Comparison of ENCODE assay signal across 17 cellular contexts in the genomic region with DNA sequence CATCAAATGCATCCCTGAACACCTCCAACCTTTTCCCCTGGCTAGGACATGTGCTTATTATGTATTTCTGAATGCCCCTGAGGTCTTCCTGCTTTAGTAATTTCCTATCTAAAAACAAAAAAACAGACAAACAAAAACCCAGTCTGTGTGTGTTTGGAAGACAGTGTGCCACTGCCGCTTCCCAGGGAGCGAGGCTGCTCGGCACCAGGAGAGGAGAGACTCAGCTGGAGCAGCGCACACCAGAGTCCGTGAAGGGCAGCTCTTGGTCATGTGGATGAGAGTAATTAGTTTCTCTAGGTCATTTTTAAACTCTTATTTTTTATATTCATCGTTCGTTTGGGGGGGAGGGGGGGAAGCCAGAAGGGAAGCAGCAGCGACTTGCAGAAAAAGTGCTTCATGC. TPM values are rescaled to one million over a fixed set of nuclear protein-coding genes. Genes with fewer than 3 reads are reported as not detected.
DNase-seq lines count a peak whose midpoint lies in the region; ATAC-seq and TF ChIP-seq lines count a peak whose summit lies in the region.
"Had no signal": no experiment of that assay in that cellular context is flagged by ENCODE, and none has a peak within 500 bp of the region (broad histone marks: within the 10 kb centered on the region; RNA-seq: fewer than 3 reads in every experiment).

No MANE protein-coding gene starts in this region.

- no peak for TF ChIP-seq EP300 in esophagus muscularis mucosa (IDR thresholded peaks at IDR 0.05)

- TF ChIP-seq CTCF in esophagus muscularis mucosa (IDR thresholded peaks at IDR 0.05), result no peak

- H3K27me3 Mint-ChIP-seq in activated CD4-positive, alpha-beta T cell treated with anti-CD3 and anti-CD28 coated beads, Interleukin-2, amount 10 ng/mL, durations not matched to agents 7 days and 5 days, result no peaks in the 10 kb centered on the region
- H3K27me3 Mint-ChIP-seq in activated CD4-positive, alpha-beta T cell treated with anti-CD3 and anti-CD28 coated beads, Interleukin-2, amount 10 ng/mL, durations not matched to agents 24 days and 14 days, result no peaks in the 10 kb centered on the region
- H3K27me3 Mint-ChIP-seq in T-helper 17 cell, result no peaks in the 10 kb centered on the region

- peaks cover 30% of the 10 kb centered on the region for H3K4me1 Mint-ChIP-seq in activated CD4-positive, alpha-beta T cell treated with anti-CD3 and anti-CD28 coated beads, Interleukin-2, amount 10 ng/mL, durations not matched to agents 7 days and 5 days
- peaks cover 23% of the 10 kb centered on the region for H3K4me1 Mint-ChIP-seq in activated CD4-positive, alpha-beta T cell treated with anti-CD3 and anti-CD28 coated beads, Interleukin-2, amount 10 ng/mL, durations not matched to agents 24 days and 14 days
- peaks cover 5% of the 10 kb centered on the region for H3K4me1 Mint-ChIP-seq in T-helper 17 cell

- POLR2A ChIA-PET in activated CD4-positive, alpha-beta T cell treated with anti-CD3 and anti-CD28 coated beads, Interleukin-2, amount 10 ng/mL, durations not matched to agents 7 days and 5 days (lab: Charles Lee), result no interaction called here

- WGBS in esophagus muscularis mucosa, result 85% methylated on average over 8 of the region's 8 CpGs

- no peak overlapping the region for H3K4me3 Mint-ChIP-seq in activated CD4-positive, alpha-beta T cell treated with anti-CD3 and anti-CD28 coated beads, Interleukin-2, amount 10 ng/mL, durations not matched to agents 7 days and 5 days
- H3K4me3 Mint-ChIP-seq in activated CD4-positive, alpha-beta T cell treated with anti-CD3 and anti-CD28 coated beads, Interleukin-2, amount 10 ng/mL, durations not matched to agents 24 days and 14 days, result no peak overlapping the region
- H3K4me3 Mint-ChIP-seq in T-helper 17 cell, result no peak overlapping the region

- CTCF ChIA-PET in activated CD4-positive, alpha-beta T cell treated with anti-CD3 and anti-CD28 coated beads, Interleukin-2, amount 10 ng/mL, durations not matched to agents 7 days and 5 days (lab: Charles Lee), result interaction anchor here (1.5 kb wide), 1 partner anchor 201 kb away, joined by 5 read pairs; no protein-coding TSS in a partner anchor

- no peaks in the 10 kb centered on the region for H3K9me3 Mint-ChIP-seq in activated CD4-positive, alpha-beta T cell treated with anti-CD3 and anti-CD28 coated beads, Interleukin-2, amount 10 ng/mL, durations not matched to agents 7 days and 5 days
- H3K9me3 Mint-ChIP-seq in activated CD4-positive, alpha-beta T cell treated with anti-CD3 and anti-CD28 coated beads, Interleukin-2, amount 10 ng/mL, durations not matched to agents 24 days and 14 days, result no peaks in the 10 kb centered on the region

- H3K27ac Mint-ChIP-seq in activated CD4-positive, alpha-beta T cell treated with anti-CD3 and anti-CD28 coated beads, Interleukin-2, amount 10 ng/mL, durations not matched to agents 7 days and 5 days, result peak overlapping the region; percentile 71
- no peak overlapping the region for H3K27ac Mint-ChIP-seq in activated CD4-positive, alpha-beta T cell treated with anti-CD3 and anti-CD28 coated beads, Interleukin-2, amount 10 ng/mL, durations not matched to agents 24 days and 14 days
- peak overlapping the region; percentile 87 for H3K27ac Mint-ChIP-seq in T-helper 17 cell

- TF ChIP-seq POLR2A in esophagus muscularis mucosa (IDR thresholded peaks at IDR 0.05; ENCODE audit: low read depth), result no peak

- no peaks in the 10 kb centered on the region for H3K27me3 ChIP-seq in esophagus muscularis mucosa
- H3K27me3 ChIP-seq: Peyer's patch had no signal

- intact Hi-C loops in activated CD4-positive, alpha-beta T cell treated with anti-CD3 and anti-CD28 coated beads, Interleukin-2, amount 10 ng/mL, durations not matched to agents 24 days and 14 days (cut with micrococcal nuclease), result loop anchor here (5.0 kb wide), 2 partner anchors 149 to 609 kb away; partner anchors contain the start of gene VAPB
- intact Hi-C loops in esophagus muscularis mucosa (cut with DNase I) (loop anchor here (2.0 to 10.0 kb wide), 3 partner anchors 408 to 616 kb away; partner anchors contain the start of genes GNAS, GNAS-AS1 and NPEPL1), posterior vena cava (cut with DNase I) (loop anchor here in 1 of 2 donors (5.0 to 10.0 kb wide), 3 partner anchors 409 to 616 kb away; partner anchors contain the start of genes GNAS, GNAS-AS1 and NPEPL1)

- no peak for DNase-seq in activated CD4-positive, alpha-beta T cell treated with anti-CD3 and anti-CD28 coated beads, Interleukin-2, amount 10 ng/mL, durations not matched to agents 7 days and 5 days
- no peak for DNase-seq in activated CD4-positive, alpha-beta T cell treated with anti-CD3 and anti-CD28 coated beads, Interleukin-2, amount 10 ng/mL, durations not matched to agents 24 days and 14 days
- DNase-seq in T-helper 17 cell (no peak), esophagus muscularis mucosa (ENCODE audit: extremely low spot score) (peak; percentile 64), posterior vena cava (ENCODE audit: low spot score) (peak; percentile 55), nucleus accumbens (lab: John Stamatoyannopoulos, UW) (no peak), glomerular visceral epithelial cell (ENCODE audit: extremely low spot score) (no peak), SIG-M5 treated with dmso at 0.1 percent for 504 hours (lab: John Stamatoyannopoulos, UW; ENCODE audit: unreplicated experiment) (no peak)
- DNase-seq: 8988T, C1 segment of cervical spinal cord, KBM-7, NCI-H146, NCI-H446, NCI-H774, Peyer's patch had no signal

- peaks cover 16% of the 10 kb centered on the region for H3K36me3 Mint-ChIP-seq in activated CD4-positive, alpha-beta T cell treated with anti-CD3 and anti-CD28 coated beads, Interleukin-2, amount 10 ng/mL, durations not matched to agents 7 days and 5 days (ENCODE audit: low read depth)
- H3K36me3 Mint-ChIP-seq in activated CD4-positive, alpha-beta T cell treated with anti-CD3 and anti-CD28 coated beads, Interleukin-2, amount 10 ng/mL, durations not matched to agents 24 days and 14 days (ENCODE audit: low read depth), result peaks cover 37% of the 10 kb centered on the region
- no peaks in the 10 kb centered on the region for H3K36me3 Mint-ChIP-seq in T-helper 17 cell (ENCODE audit: low read depth)

- H3K9me3 ChIP-seq in T-helper 17 cell (ENCODE audit: control insufficient read depth, low read length, poor library complexity, severe bottlenecking) (no peaks in the 10 kb centered on the region), esophagus muscularis mucosa (no peaks in the 10 kb centered on the region)
- H3K9me3 ChIP-seq: HAP-1, Peyer's patch had no signal

- peaks cover 0 to 13% (median 9%) of the 10 kb centered on the region in 4 donors for H3K4me1 ChIP-seq in esophagus muscularis mucosa
- H3K4me1 ChIP-seq: HAP-1, Peyer's patch had no signal

- H3K27ac ChIP-seq in esophagus muscularis mucosa (replicated peaks in 1 of 4), result no peak overlapping the region
- H3K27ac ChIP-seq: HL-60, Peyer's patch had no signal

- no peak overlapping the region for H3K4me3 ChIP-seq in esophagus muscularis mucosa
- H3K4me3 ChIP-seq: HAP-1, Peyer's patch had no signal

- peaks cover 13 to 51% (median 41%) of the 10 kb centered on the region in 4 donors for H3K36me3 ChIP-seq in esophagus muscularis mucosa
- H3K36me3 ChIP-seq: HAP-1 had no signal

- ATAC-seq in T-helper 17 cell, result no peak

RNA-seq across cellular contexts. Expression of gene ANKRD60, which starts 10.0 kb away (rescaled TPM):
- not detected for total RNA-seq in activated CD4-positive, alpha-beta T cell treated with anti-CD3 and anti-CD28 coated beads, Interleukin-2, amount 10 ng/mL, durations not matched to agents 7 days and 5 days
- total RNA-seq in activated CD4-positive, alpha-beta T cell treated with anti-CD3 and anti-CD28 coated beads, Interleukin-2, amount 10 ng/mL, durations not matched to agents 24 days and 14 days, result not detected in 2 replicates
- total RNA-seq in T-helper 17 cell (not detected), esophagus muscularis mucosa (not detected), posterior vena cava (not detected)
- total RNA-seq: Peyer's patch had no signal

Comparison
In these comparisons a context has a peak if more than half of its experiments do, and no peak if none do; other contexts are left out.
1. DNase-seq: peak in esophagus muscularis mucosa (single experiment) and posterior vena cava (single experiment); none in activated CD4-positive, alpha-beta T cell treated with anti-CD3 and anti-CD28 coated beads, Interleukin-2, amount 10 ng/mL, durations not matched to agents 7 days and 5 days (single experiment), activated CD4-positive, alpha-beta T cell treated with anti-CD3 and anti-CD28 coated beads, Interleukin-2, amount 10 ng/mL, durations not matched to agents 24 days and 14 days (single experiment), T-helper 17 cell (0 of 3), nucleus accumbens (0 of 56), glomerular visceral epithelial cell (single experiment) and SIG-M5 treated with dmso at 0.1 percent for 504 hours (single experiment).